ENCODE assay signal across 8 cellular contexts in the genomic region with DNA sequence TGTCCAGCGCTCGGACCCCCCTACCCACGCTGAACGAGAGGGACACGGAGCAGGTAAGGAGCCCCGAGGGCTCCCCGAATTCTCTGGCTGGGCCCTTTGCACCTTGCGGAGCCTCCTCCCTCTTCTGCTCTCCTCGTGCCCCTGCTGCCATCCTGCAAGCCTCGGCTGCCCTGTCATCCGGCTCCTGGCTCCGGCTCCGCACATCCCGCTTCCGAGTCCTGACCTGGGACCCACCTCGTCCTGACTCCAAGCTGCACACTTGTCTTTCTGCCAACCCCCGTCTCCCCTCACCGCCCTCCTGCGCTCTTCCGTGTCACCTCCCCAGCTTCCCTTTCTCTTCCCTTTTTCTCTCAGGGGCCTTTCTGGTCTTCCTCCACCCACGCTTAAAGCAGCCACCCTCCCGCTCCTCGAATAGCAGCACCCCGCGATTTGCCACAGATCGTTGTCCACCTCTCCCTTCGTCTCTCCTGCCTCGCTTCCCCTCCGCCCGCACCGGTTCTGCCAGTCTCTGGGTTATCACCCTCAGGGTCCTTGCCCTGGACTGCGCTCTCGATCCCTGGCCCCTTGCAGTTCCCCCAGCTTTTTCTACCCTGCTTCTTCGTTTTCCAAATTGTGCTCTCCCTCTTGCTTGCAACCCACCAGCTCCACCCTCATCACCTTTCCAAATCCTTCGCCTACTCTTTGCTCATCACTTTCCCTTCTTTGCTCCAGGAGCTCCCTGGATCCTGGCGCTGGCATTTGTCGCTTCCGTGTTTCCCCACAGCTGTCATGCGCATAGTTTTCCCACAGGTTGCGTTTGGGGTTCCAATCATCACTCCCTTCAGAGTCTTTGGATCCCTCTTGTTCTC. TPM values are rescaled to one million over a fixed set of nuclear protein-coding genes. Genes with fewer than 3 reads are reported as not detected.
A peak's percentile ranks its signal among the peaks of the same experiment; 100 is the strongest.
DNase-seq lines count a peak whose midpoint lies in the region; ATAC-seq and TF ChIP-seq lines count a peak whose summit lies in the region.

No MANE protein-coding gene starts in this region.

- H3K27me3 ChIP-seq in mononuclear cell (ENCODE audit: insufficient read depth, low read length) (no peaks in the 10 kb centered on the region), thymus (ENCODE audit: control insufficient read depth, insufficient read depth) (no peaks in the 10 kb centered on the region)

- TF ChIP-seq CTCF in GM12864 (IDR thresholded peaks at IDR 0.05; ENCODE audit: low read depth, low read length, missing control alignments) (no peak), GM20000 (IDR thresholded peaks at IDR 0.05; ENCODE audit: extremely low read depth, missing control alignments) (no peak)

- H3K4me1 Mint-ChIP-seq in T-helper 2 cell treated with Interferon-gamma antibody and Interleukin-4, amounts not matched to agents 5 μg/mL and 100 μg/mL, for 36 hours (ENCODE audit: low read depth): peaks cover 42% of the 10 kb centered on the region

- peaks cover 29% of the 10 kb centered on the region for H3K36me3 Mint-ChIP-seq in T-helper 2 cell treated with Interferon-gamma antibody and Interleukin-4, amounts not matched to agents 5 μg/mL and 100 μg/mL, for 36 hours (ENCODE audit: low read depth)

- peak overlapping the region; percentile 67 for H3K27ac Mint-ChIP-seq in T-helper 2 cell treated with Interferon-gamma antibody and Interleukin-4, amounts not matched to agents 5 μg/mL and 100 μg/mL, for 36 hours

- H3K27me3 Mint-ChIP-seq in T-helper 2 cell treated with Interferon-gamma antibody and Interleukin-4, amounts not matched to agents 5 μg/mL and 100 μg/mL, for 36 hours (ENCODE audit: low read depth): no peaks in the 10 kb centered on the region

- no peak for DNase-seq in GM12864 (ENCODE audit: low read depth)
- peak; percentile 31 for DNase-seq in T-helper 2 cell treated with Interferon-gamma antibody and Interleukin-4, amounts not matched to agents 5 μg/mL and 100 μg/mL, for 36 hours (ENCODE audit: low spot score)
- DNase-seq in dermis blood vessel endothelial cell: peak; percentile 41
- DNase-seq in GM20000 (ENCODE audit: low spot score): no peak

- peak overlapping the region; percentile 86 for H3K4me3 Mint-ChIP-seq in T-helper 2 cell treated with Interferon-gamma antibody and Interleukin-4, amounts not matched to agents 5 μg/mL and 100 μg/mL, for 36 hours

- H3K36me3 ChIP-seq in thymus (ENCODE audit: control insufficient read depth, insufficient read depth): peaks cover 13% of the 10 kb centered on the region

- H3K9me3 ChIP-seq in mononuclear cell (ENCODE audit: low read depth, low read length): no peaks in the 10 kb centered on the region
- H3K9me3 ChIP-seq in thymus (ENCODE audit: control insufficient read depth): no peaks in the 10 kb centered on the region

- peak overlapping the region; percentile 94 for H3K4me3 ChIP-seq in GM12864 (ENCODE audit: low read depth, low read length)
- H3K4me3 ChIP-seq in mononuclear cell (ENCODE audit: low read length): peak overlapping the region; percentile 99
- H3K4me3 ChIP-seq in thymus (ENCODE audit: low read length): peak overlapping the region; percentile 86

- WGBS in thymus: 3% methylated on average over 39 of the region's 40 CpGs

- H3K27ac ChIP-seq in thymus (ENCODE audit: low read depth): peak overlapping the region; percentile 82

- ATAC-seq in HG03095 (IDR thresholded peaks at IDR 0.05; ENCODE audit: unreplicated experiment) (peak; percentile 0), GM21447 (IDR thresholded peaks at IDR 0.05; ENCODE audit: unreplicated experiment) (no peak)

- no peaks in the 10 kb centered on the region for H3K9me3 Mint-ChIP-seq in T-helper 2 cell treated with Interferon-gamma antibody and Interleukin-4, amounts not matched to agents 5 μg/mL and 100 μg/mL, for 36 hours

- H3K4me1 ChIP-seq in mononuclear cell (ENCODE audit: insufficient read depth, low read length) (peaks cover 65% of the 10 kb centered on the region), thymus (ENCODE audit: control insufficient read depth, insufficient read depth, low read length) (peaks cover 27% of the 10 kb centered on the region)

RNA-seq across cellular contexts. Expression of a gene that starts 0.8 kb away (rescaled TPM):
- 12.1 and 15.1 TPM in 2 replicates for total RNA-seq in dermis blood vessel endothelial cell
- total RNA-seq in mononuclear cell: 19.4 TPM
- polyA plus RNA-seq in thymus: 17.5 TPM

RNA-seq across cellular contexts. Expression of a gene that starts 26.5 kb away (rescaled TPM):
- total RNA-seq in dermis blood vessel endothelial cell (14.3 and 22.4 TPM in 2 replicates), mononuclear cell (3.0 TPM)
- 11.7 TPM for polyA plus RNA-seq in thymus

Comparison
In these comparisons a context has a peak if more than half of its experiments do, and no peak if none do; other contexts are left out.
1. DNase-seq: peak in T-helper 2 cell treated with Interferon-gamma antibody and Interleukin-4, amounts not matched to agents 5 μg/mL and 100 μg/mL, for 36 hours (single experiment) and dermis blood vessel endothelial cell (single experiment); none in GM12864 (single experiment) and GM20000 (single experiment).
2. Peak in every context shown above with its lines, with median percentiles within 50 percentile points of each other: H3K4me3 ChIP-seq.